39 cellular contexts compared by ENCODE assay signal in genomic region chrX:154519389-154519788, GRCh38.
"Had no signal": no experiment of that assay in that cellular context is flagged by ENCODE, and none has a peak within 500 bp of the region (broad histone marks: within the 10 kb centered on the region; RNA-seq: fewer than 3 reads in every experiment).

No MANE protein-coding gene starts in this region.

- ATAC-seq: activated CD4-positive, alpha-beta T cell treated with anti-CD3 and anti-CD28 coated beads for 36 hours; activated CD4-positive, CD25-positive, alpha-beta regulatory T cell treated with anti-CD3 and anti-CD28 coated beads, Interleukin-2, amount 50 U/mL, for 24 hours; activated CD8-positive, alpha-beta T cell treated with anti-CD3 and anti-CD28 coated beads for 36 hours; activated naive CD4-positive, alpha-beta T cell treated with anti-CD3 and anti-CD28 coated beads, Interleukin-2, amount 50 U/mL, for 72 hours; activated T-cell treated with anti-CD3 and anti-CD28 coated beads, Interleukin-2, amount 50 U/mL, for 4 hours; activated T-cell treated with anti-CD3 and anti-CD28 coated beads, Interleukin-2, amount 50 U/mL, for 72 hours; activated T-helper 17 cell treated with anti-CD3 and anti-CD28 coated beads, Interleukin-2, amount 50 U/mL, for 72 hours; body of pancreas; WTC11 had no signal

- H3K27ac ChIP-seq: adrenal gland, body of pancreas, brain microvascular endothelial cell, breast epithelium, WERI-Rb-1 had no signal

- DNase-seq: activated CD4-positive, alpha-beta memory T cell treated with anti-CD3 and anti-CD28 coated beads for 36 hours; activated CD4-positive, alpha-beta T cell treated with anti-CD3 and anti-CD28 coated beads for 1 hour; activated CD4-positive, alpha-beta T cell treated with anti-CD3 and anti-CD28 coated beads for 36 hours; activated CD4-positive, alpha-beta T cell treated with anti-CD3 and anti-CD28 coated beads for 48 hours; activated CD4-positive, alpha-beta T cell treated with anti-CD3 and anti-CD28 coated beads, Interleukin-2, amount 10 ng/mL, durations not matched to agents 7 days and 5 days; activated CD4-positive, CD25-positive, alpha-beta regulatory T cell; activated CD8-positive, alpha-beta memory T cell treated with anti-CD3 and anti-CD28 coated beads, Interleukin-2, amount 50 U/mL, for 4 hours; activated CD8-positive, alpha-beta T cell treated with anti-CD3 and anti-CD28 coated beads for 36 hours; activated effector memory CD4-positive, alpha-beta T cell treated with anti-CD3 and anti-CD28 coated beads, Interleukin-2, amount 50 U/mL, for 16 hours; activated gamma-delta T cell treated with Interleukin-2 at 50 U/mL for 16 hours; activated naive CD4-positive, alpha-beta T cell; activated naive CD4-positive, alpha-beta T cell treated with anti-CD3 and anti-CD28 coated beads for 36 hours; activated naive CD4-positive, alpha-beta T cell treated with anti-CD3 and anti-CD28 coated beads, Interleukin-2, amount 50 U/mL, for 16 hours; activated naive CD8-positive, alpha-beta T cell treated with anti-CD3 and anti-CD28 coated beads for 36 hours; activated T-cell treated with anti-CD3 and anti-CD28 coated beads for 4 hours; activated T-cell treated with anti-CD3 and anti-CD28 coated beads, Interleukin-2, amount 50 U/mL, for 1 hour; activated T-cell treated with anti-CD3 and anti-CD28 coated beads, Interleukin-2, amount 50 U/mL, for 4 hours; activated T-cell treated with anti-CD3 and anti-CD28 coated beads, Interleukin-2, amount 50 U/mL, for 72 hours; adrenal gland; amniotic stem cell; aorta; body of pancreas; brain microvascular endothelial cell; caudate nucleus; cerebellar nuclear complex; T-helper 1 cell; T-helper 2 cell; T-helper 9 cell; WERI-Rb-1 had no signal

- H3K9me3 Mint-ChIP-seq: activated CD4-positive, alpha-beta memory T cell treated with anti-CD3 and anti-CD28 coated beads for 36 hours; activated CD4-positive, alpha-beta T cell treated with anti-CD3 and anti-CD28 coated beads, Interleukin-2, amount 10 ng/mL, durations not matched to agents 7 days and 5 days; activated CD8-positive, alpha-beta T cell treated with anti-CD3 and anti-CD28 coated beads for 36 hours; activated naive CD4-positive, alpha-beta T cell treated with anti-CD3 and anti-CD28 coated beads for 36 hours; activated naive CD4-positive, alpha-beta T cell treated with anti-CD3 and anti-CD28 coated beads, Interleukin-2, amount 50 U/mL, for 72 hours; activated naive CD8-positive, alpha-beta T cell treated with anti-CD3 and anti-CD28 coated beads for 36 hours; activated T-cell treated with anti-CD3 and anti-CD28 coated beads, Interleukin-2, amount 50 U/mL, for 4 hours; activated T-cell treated with anti-CD3 and anti-CD28 coated beads, Interleukin-2, amount 50 U/mL, for 72 hours; activated T-helper 1 cell treated with anti-CD3 and anti-CD28 coated beads, Interleukin-12 subunit alpha, Interleukin-12 subunit beta, Interleukin-2, Interleukin-4 antibody, amounts not matched to agents 30 ng/mL and 10 ng/mL and 1 ng/mL, durations not matched to agents 14 hours and 24 hours and 36 hours; activated T-helper 17 cell treated with anti-CD3 and anti-CD28 coated beads, Interleukin-2, amount 50 U/mL, for 72 hours; central memory CD8-positive, alpha-beta T cell; T-helper 1 cell treated with Interleukin-12 subunit alpha and Interleukin-12 subunit beta and Interleukin-4 antibody, amounts not matched to agents 30 μg/mL and 1 μg/mL, for 36 hours; T-helper 2 cell treated with Interferon-gamma antibody and Interleukin-4, amounts not matched to agents 5 μg/mL and 100 μg/mL, for 36 hours; WTC11 had no signal

- FAIRE-seq: astrocyte had no signal

- H3K4me1 ChIP-seq: breast epithelium had no signal

- H3K36me3 Mint-ChIP-seq: activated CD4-positive, alpha-beta memory T cell treated with anti-CD3 and anti-CD28 coated beads for 36 hours; WTC11 had no signal

- H3K27me3 Mint-ChIP-seq: activated CD4-positive, alpha-beta memory T cell treated with anti-CD3 and anti-CD28 coated beads for 36 hours; activated CD4-positive, alpha-beta T cell treated with anti-CD3 and anti-CD28 coated beads for 36 hours; activated CD4-positive, alpha-beta T cell treated with anti-CD3 and anti-CD28 coated beads, Interleukin-2, amount 10 ng/mL, durations not matched to agents 7 days and 5 days; activated CD8-positive, alpha-beta T cell treated with anti-CD3 and anti-CD28 coated beads for 36 hours; activated naive CD8-positive, alpha-beta T cell treated with anti-CD3 and anti-CD28 coated beads for 36 hours; activated T-helper 17 cell treated with anti-CD3 and anti-CD28 coated beads, Interleukin-2, amount 50 U/mL, for 72 hours; central memory CD8-positive, alpha-beta T cell had no signal

- H3K36me3 ChIP-seq: adrenal gland, brain microvascular endothelial cell, breast epithelium, WERI-Rb-1 had no signal

- H3K27me3 ChIP-seq: adrenal gland, body of pancreas, brain microvascular endothelial cell had no signal

- H3K27ac Mint-ChIP-seq: activated CD4-positive, alpha-beta memory T cell treated with anti-CD3 and anti-CD28 coated beads for 36 hours; activated CD4-positive, alpha-beta T cell treated with anti-CD3 and anti-CD28 coated beads for 36 hours; activated CD4-positive, alpha-beta T cell treated with anti-CD3 and anti-CD28 coated beads, Interleukin-2, amount 10 ng/mL, durations not matched to agents 7 days and 5 days; activated CD8-positive, alpha-beta T cell treated with anti-CD3 and anti-CD28 coated beads for 36 hours; activated naive CD4-positive, alpha-beta T cell treated with anti-CD3 and anti-CD28 coated beads for 36 hours; activated naive CD4-positive, alpha-beta T cell treated with anti-CD3 and anti-CD28 coated beads, Interleukin-2, amount 50 U/mL, for 72 hours; activated naive CD8-positive, alpha-beta T cell treated with anti-CD3 and anti-CD28 coated beads for 36 hours; activated T-cell treated with anti-CD3 and anti-CD28 coated beads, Interleukin-2, amount 50 U/mL, for 72 hours; activated T-helper 1 cell treated with anti-CD3 and anti-CD28 coated beads, Interleukin-12 subunit alpha, Interleukin-12 subunit beta, Interleukin-2, Interleukin-4 antibody, amounts not matched to agents 30 ng/mL and 10 ng/mL and 1 ng/mL, durations not matched to agents 14 hours and 24 hours and 36 hours; activated T-helper 17 cell treated with anti-CD3 and anti-CD28 coated beads, Interleukin-2, amount 50 U/mL, for 72 hours; T-helper 1 cell treated with Interleukin-12 subunit alpha and Interleukin-12 subunit beta and Interleukin-4 antibody, amounts not matched to agents 30 μg/mL and 1 μg/mL, for 36 hours; T-helper 2 cell treated with Interferon-gamma antibody and Interleukin-4, amounts not matched to agents 5 μg/mL and 100 μg/mL, for 36 hours; WTC11 had no signal

- H3K4me3 Mint-ChIP-seq: activated CD4-positive, alpha-beta memory T cell treated with anti-CD3 and anti-CD28 coated beads for 36 hours; activated CD4-positive, alpha-beta T cell treated with anti-CD3 and anti-CD28 coated beads for 36 hours; activated CD4-positive, alpha-beta T cell treated with anti-CD3 and anti-CD28 coated beads, Interleukin-2, amount 10 ng/mL, durations not matched to agents 7 days and 5 days; activated CD8-positive, alpha-beta T cell treated with anti-CD3 and anti-CD28 coated beads for 36 hours; activated naive CD4-positive, alpha-beta T cell treated with anti-CD3 and anti-CD28 coated beads for 36 hours; activated naive CD8-positive, alpha-beta T cell treated with anti-CD3 and anti-CD28 coated beads for 36 hours; activated T-cell treated with anti-CD3 and anti-CD28 coated beads, Interleukin-2, amount 50 U/mL, for 4 hours; activated T-cell treated with anti-CD3 and anti-CD28 coated beads, Interleukin-2, amount 50 U/mL, for 72 hours; activated T-helper 1 cell treated with anti-CD3 and anti-CD28 coated beads, Interleukin-12 subunit alpha, Interleukin-12 subunit beta, Interleukin-2, Interleukin-4 antibody, amounts not matched to agents 30 ng/mL and 10 ng/mL and 1 ng/mL, durations not matched to agents 14 hours and 24 hours and 36 hours; activated T-helper 17 cell treated with anti-CD3 and anti-CD28 coated beads, Interleukin-2, amount 50 U/mL, for 72 hours; central memory CD8-positive, alpha-beta T cell; T-helper 1 cell treated with Interleukin-12 subunit alpha and Interleukin-12 subunit beta and Interleukin-4 antibody, amounts not matched to agents 30 μg/mL and 1 μg/mL, for 36 hours; T-helper 2 cell treated with Interferon-gamma antibody and Interleukin-4, amounts not matched to agents 5 μg/mL and 100 μg/mL, for 36 hours; WTC11 had no signal

- H3K9me3 ChIP-seq: adrenal gland, body of pancreas, breast epithelium had no signal

- H3K4me3 ChIP-seq: adrenal gland, body of pancreas, breast epithelium had no signal
